In genomic region chr7:108152198-108152597, GRCh38 we compare ENCODE assay signal across 9 cellular contexts. TPM values are rescaled to one million over a fixed set of nuclear protein-coding genes. Genes with fewer than 3 reads are reported as not detected.
"Had no signal": no experiment of that assay in that cellular context is flagged by ENCODE, and none has a peak within 500 bp of the region (broad histone marks: within the 10 kb centered on the region; RNA-seq: fewer than 3 reads in every experiment).

No MANE protein-coding gene starts in this region.

- H3K36me3 ChIP-seq: HAP-1 had no signal

- H3K4me1 ChIP-seq: HAP-1 had no signal

- ATAC-seq: HCT116, K562 had no signal

- DNase-seq: GOT3, H7, HFFc6, IMR-90, KG1 had no signal

- H3K4me3 ChIP-seq: HAP-1, K562 had no signal

- H3K9me3 ChIP-seq: HAP-1 had no signal

RNA-seq across cellular contexts. Expression of gene LAMB4, which starts 22.0 kb away (rescaled TPM):
- total RNA-seq: H7, HT-29 had no signal
